8 cellular contexts compared by ENCODE assay signal in genomic region chr2:53970898-53971681, GRCh38. TPM values are rescaled to one million over a fixed set of nuclear protein-coding genes. Genes with fewer than 3 reads are reported as not detected.
DNase-seq lines count a peak whose midpoint lies in the region; ATAC-seq and TF ChIP-seq lines count a peak whose summit lies in the region.

A gene with protein sequence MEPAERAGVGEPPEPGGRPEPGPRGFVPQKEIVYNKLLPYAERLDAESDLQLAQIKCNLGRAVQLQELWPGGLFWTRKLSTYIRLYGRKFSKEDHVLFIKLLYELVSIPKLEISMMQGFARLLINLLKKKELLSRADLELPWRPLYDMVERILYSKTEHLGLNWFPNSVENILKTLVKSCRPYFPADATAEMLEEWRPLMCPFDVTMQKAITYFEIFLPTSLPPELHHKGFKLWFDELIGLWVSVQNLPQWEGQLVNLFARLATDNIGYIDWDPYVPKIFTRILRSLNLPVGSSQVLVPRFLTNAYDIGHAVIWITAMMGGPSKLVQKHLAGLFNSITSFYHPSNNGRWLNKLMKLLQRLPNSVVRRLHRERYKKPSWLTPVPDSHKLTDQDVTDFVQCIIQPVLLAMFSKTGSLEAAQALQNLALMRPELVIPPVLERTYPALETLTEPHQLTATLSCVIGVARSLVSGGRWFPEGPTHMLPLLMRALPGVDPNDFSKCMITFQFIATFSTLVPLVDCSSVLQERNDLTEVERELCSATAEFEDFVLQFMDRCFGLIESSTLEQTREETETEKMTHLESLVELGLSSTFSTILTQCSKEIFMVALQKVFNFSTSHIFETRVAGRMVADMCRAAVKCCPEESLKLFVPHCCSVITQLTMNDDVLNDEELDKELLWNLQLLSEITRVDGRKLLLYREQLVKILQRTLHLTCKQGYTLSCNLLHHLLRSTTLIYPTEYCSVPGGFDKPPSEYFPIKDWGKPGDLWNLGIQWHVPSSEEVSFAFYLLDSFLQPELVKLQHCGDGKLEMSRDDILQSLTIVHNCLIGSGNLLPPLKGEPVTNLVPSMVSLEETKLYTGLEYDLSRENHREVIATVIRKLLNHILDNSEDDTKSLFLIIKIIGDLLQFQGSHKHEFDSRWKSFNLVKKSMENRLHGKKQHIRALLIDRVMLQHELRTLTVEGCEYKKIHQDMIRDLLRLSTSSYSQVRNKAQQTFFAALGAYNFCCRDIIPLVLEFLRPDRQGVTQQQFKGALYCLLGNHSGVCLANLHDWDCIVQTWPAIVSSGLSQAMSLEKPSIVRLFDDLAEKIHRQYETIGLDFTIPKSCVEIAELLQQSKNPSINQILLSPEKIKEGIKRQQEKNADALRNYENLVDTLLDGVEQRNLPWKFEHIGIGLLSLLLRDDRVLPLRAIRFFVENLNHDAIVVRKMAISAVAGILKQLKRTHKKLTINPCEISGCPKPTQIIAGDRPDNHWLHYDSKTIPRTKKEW (N-terminal part only) (minus strand): TSS chr2:53970993. CDS start chr2:53970784, 209 bp downstream.

- H3K4me1 ChIP-seq in RWPE2 (ENCODE audit: insufficient read depth, poor library complexity, severe bottlenecking): peaks cover 7% of the 10 kb centered on the region

- peak; percentile 85 for ATAC-seq in RWPE2 (ENCODE audit: low read depth)
- ATAC-seq in natural killer cell: peak; percentile 89 to 97 (median 92)

- DNase-seq in EH (ENCODE audit: low read depth) (peak; percentile 92), GOT3 (lab: John Stamatoyannopoulos, UW) (peak; percentile 74), LNCaP clone FGC (ENCODE audit: low read depth) (no peak), RWPE2 (ENCODE audit: low spot score) (peak; percentile 92), fibroblast of pulmonary artery (ENCODE audit: low read depth) (peak; percentile 92), natural killer cell (peak; percentile 94)
- DNase-seq in activated T-helper 9 cell treated with anti-CD3 and anti-CD28 coated beads, Interleukin-2, amount 50 U/mL, for 16 hours (ENCODE audit: low read depth): peak; percentile 94
- DNase-seq in stimulated activated naive CD4-positive, alpha-beta T cell (lab: John Stamatoyannopoulos, UW): peak; percentile 79 to 92 (median 90)

- H3K4me1 Mint-ChIP-seq in natural killer cell: peaks cover 50 to 52% of the 10 kb centered on the region in 2 donors

- no peaks in the 10 kb centered on the region for H3K9me3 Mint-ChIP-seq in natural killer cell

- intact Hi-C loops in natural killer cell (cut with micrococcal nuclease): loop anchor here (1.0 kb wide), 1 partner anchor 23 kb away; no protein-coding TSS in a partner anchor

- H3K27ac ChIP-seq in RWPE2 (ENCODE audit: poor library complexity, severe bottlenecking): peak within 1 kb of the TSS; percentile 77

- H3K27me3 ChIP-seq in RWPE2 (ENCODE audit: insufficient read depth, poor library complexity, severe bottlenecking): no peaks in the 10 kb centered on the region

- no peaks in the 10 kb centered on the region for H3K9me3 ChIP-seq in RWPE2 (ENCODE audit: severe bottlenecking)

- H3K4me3 ChIP-seq in LNCaP clone FGC (ENCODE audit: low read depth, low read length) (peak within 1 kb of the TSS; percentile 84), RWPE2 (ENCODE audit: severe bottlenecking) (peak within 1 kb of the TSS; percentile 85), fibroblast of pulmonary artery (replicated peaks; ENCODE audit: low read depth, low read length) (peak within 1 kb of the TSS; percentile 95)

- peak within 1 kb of the TSS; percentile 96 for H3K4me3 Mint-ChIP-seq in natural killer cell

- TF ChIP-seq CTCF in LNCaP clone FGC (IDR thresholded peaks at IDR 0.05; ENCODE audit: control insufficient read depth, extremely low read depth, insufficient read depth) (no peak), RWPE2 (IDR thresholded peaks at IDR 0.05; ENCODE audit: poor library complexity, severe bottlenecking) (no peak), fibroblast of pulmonary artery (IDR thresholded peaks at IDR 0.05; ENCODE audit: low read length, missing control alignments) (no peak), natural killer cell (IDR thresholded peaks at IDR 0.05) (no peak)

- no peaks in the 10 kb centered on the region for H3K27me3 Mint-ChIP-seq in natural killer cell (ENCODE audit: low read depth in 2 of 2)

- H3K36me3 ChIP-seq in RWPE2 (ENCODE audit: low read depth): peaks cover 11% of the 10 kb centered on the region; the same call in 1 of the 2 replicates

- peak within 1 kb of the TSS; percentile 94 for H3K27ac Mint-ChIP-seq in natural killer cell

- H3K36me3 Mint-ChIP-seq in natural killer cell: peaks cover 7% of the 10 kb centered on the region

RNA-seq across cellular contexts. Expression of the gene that starts here (rescaled TPM):
- total RNA-seq in natural killer cell: 100 to 1,000 TPM; 140 to 149 (median 141) TPM
